In genomic region chr18:48028716-48029115, GRCh38 we compare ENCODE assay signal across 21 cellular contexts.
A peak's percentile ranks its signal among the peaks of the same experiment; 100 is the strongest.
DNase-seq lines count a peak whose midpoint lies in the region; ATAC-seq and TF ChIP-seq lines count a peak whose summit lies in the region.
"Had no signal": no experiment of that assay in that cellular context is flagged by ENCODE, and none has a peak within 500 bp of the region (broad histone marks: within the 10 kb centered on the region; RNA-seq: fewer than 3 reads in every experiment).

No MANE protein-coding gene starts in this region.

- 88 to 94% (median 91%) methylated on average over 5 of the region's 5 CpGs for WGBS in adrenal gland, 4 donors

- peak overlapping the region in 3 of 5 donors; percentile 78 to 87 (median 82) for H3K27ac ChIP-seq in adrenal gland
- no peak overlapping the region for H3K27ac ChIP-seq in lower lobe of right lung
- H3K27ac ChIP-seq in upper lobe of right lung = no peak overlapping the region
- H3K27ac ChIP-seq: hepatocyte had no signal

- TF ChIP-seq POLR2A in adrenal gland (IDR thresholded peaks at IDR 0.05) = no peak

- peak; percentile 50 for DNase-seq in cardiac septum (ENCODE audit: low spot score)
- DNase-seq in left ventricle myocardium superior = no peak
- DNase-seq in adrenal gland = peak in 1 of 7 donors; percentile 26
- DNase-seq in lower lobe of right lung = peak; percentile 46
- DNase-seq in upper lobe of right lung = peak; percentile 62
- no peak for DNase-seq in RKO (ENCODE audit: low spot score)
- no peak for DNase-seq in NCI-H1694 (lab: John Stamatoyannopoulos, UW)
- no peak for DNase-seq in AG08395 (ENCODE audit: low spot score)
- DNase-seq: activated CD4-positive, CD25-positive, alpha-beta regulatory T cell; activated CD8-positive, alpha-beta T cell treated with anti-CD3 and anti-CD28 coated beads for 36 hours; activated naive CD4-positive, alpha-beta T cell treated with Interleukin-2 at 50 U/mL for 16 hours; amygdala; caudate nucleus; dermis blood vessel endothelial cell; immature natural killer cell; NCI-H187; NCI-H446 treated with DMSO at 0.1 percent for 48 hours; T1000 had no signal

- H3K4me1 ChIP-seq in adrenal gland (replicated peaks in 1 of 2) (peaks cover 21 to 38% of the 10 kb centered on the region in 2 donors), lower lobe of right lung (peaks cover 21% of the 10 kb centered on the region), upper lobe of right lung (peaks cover 21% of the 10 kb centered on the region)

- no peaks in the 10 kb centered on the region for H3K27me3 ChIP-seq in adrenal gland
- no peaks in the 10 kb centered on the region for H3K27me3 ChIP-seq in lower lobe of right lung (ENCODE audit: low read depth)
- no peaks in the 10 kb centered on the region for H3K27me3 ChIP-seq in upper lobe of right lung
- H3K27me3 ChIP-seq: hepatocyte had no signal

- TF ChIP-seq CTCF in adrenal gland (IDR thresholded peaks at IDR 0.05) (no peak), lower lobe of right lung (IDR thresholded peaks at IDR 0.05) (no peak), upper lobe of right lung (IDR thresholded peaks at IDR 0.05) (no peak)

- H3K4me3 ChIP-seq in adrenal gland (no peak overlapping the region), lower lobe of right lung (no peak overlapping the region), upper lobe of right lung (no peak overlapping the region)
- H3K4me3 ChIP-seq: hepatocyte, skin epidermis had no signal

- H3K36me3 ChIP-seq in adrenal gland (replicated peaks in 1 of 2) = no peaks in the 10 kb centered on the region
- no peaks in the 10 kb centered on the region for H3K36me3 ChIP-seq in lower lobe of right lung
- no peaks in the 10 kb centered on the region for H3K36me3 ChIP-seq in upper lobe of right lung

- intact Hi-C loops in cardiac septum (cut with DNase I) (no loop called here), left ventricle myocardium superior (cut with micrococcal nuclease) (no loop called here), adrenal gland (cut with DNase I) (loop anchor here in 1 of 2 donors (5.0 kb wide), 1 partner anchor 419 kb away; no protein-coding TSS in a partner anchor), lower lobe of right lung (cut with DNase I) (no loop called here), upper lobe of right lung (cut with DNase I) (loop anchor here (10.0 kb wide), 1 partner anchor 254 kb away; no protein-coding TSS in a partner anchor)

- no peak for ATAC-seq in left ventricle myocardium superior
- ATAC-seq in lower lobe of right lung = no peak
- ATAC-seq in upper lobe of right lung = peak; percentile 4
- ATAC-seq: activated CD8-positive, alpha-beta T cell treated with anti-CD3 and anti-CD28 coated beads for 36 hours; stimulated activated memory B cell treated with anti-CD40 and anti-IgM and Interleukin-4, amounts not matched to agents 10 μg/mL and 1 μg/mL and 100 μg/mL, for 72 hours had no signal

- no peaks in the 10 kb centered on the region for H3K9me3 ChIP-seq in adrenal gland (replicated peaks in 1 of 3)
- H3K9me3 ChIP-seq in lower lobe of right lung = no peaks in the 10 kb centered on the region
- H3K9me3 ChIP-seq in upper lobe of right lung = no peaks in the 10 kb centered on the region

Comparison
In these comparisons a context has a peak if more than half of its experiments do, and no peak if none do; other contexts are left out.
1. DNase-seq: peak in cardiac septum (single experiment), lower lobe of right lung (single experiment) and upper lobe of right lung (single experiment); none in left ventricle myocardium superior (single experiment), RKO (single experiment), NCI-H1694 (single experiment) and AG08395 (single experiment).
2. H3K27ac ChIP-seq: peak in adrenal gland (3 of 5); none in lower lobe of right lung (single experiment) and upper lobe of right lung (single experiment).